In genomic region chr11:129280027-129280811, GRCh38 we compare ENCODE assay signal across 1 cellular context.
TF ChIP-seq lines count a peak whose summit lies in the region.

No MANE protein-coding gene starts in this region.

TF ChIP-seq in HEK293, 187 proteins besides CTCF, POLR2A, EP300 and RAD21 (continued from another document):
- TF ChIP-seq PRDM10 (tag by site-specific recombination; IDR thresholded peaks at IDR 0.05) (peak; percentile 98), ZNF10 (tag by site-specific recombination; IDR thresholded peaks at IDR 0.05) (no peak), ZNF274 (IDR thresholded peaks at IDR 0.05; ENCODE audit: low read length) (no peak), ZNF274 (tag by site-specific recombination; IDR thresholded peaks at IDR 0.05; ENCODE audit: borderline replicate concordance) (no peak), MZF1 (tag by site-specific recombination; IDR thresholded peaks at IDR 0.05; ENCODE audit: borderline replicate concordance) (no peak), ZNF529 (tag by site-specific recombination; IDR thresholded peaks at IDR 0.05; ENCODE audit: insufficient replicate concordance) (no peak), KLF9 (tag by site-specific recombination; IDR thresholded peaks at IDR 0.05; ENCODE audit: low read depth) (no peak), ZNF600 (tag by site-specific recombination; IDR thresholded peaks at IDR 0.05) (0 out of 2 replicates have a peak, but pooled peaks have one; percentile 3), REST (tag by site-specific recombination; IDR thresholded peaks at IDR 0.05) (peak; percentile 34; the same call in 1 of the 2 replicates), ZNF248 (tag by site-specific recombination; IDR thresholded peaks at IDR 0.05) (no peak), ZNF302 (tag by site-specific recombination; IDR thresholded peaks at IDR 0.05; ENCODE audit: low read depth) (no peak), RBAK (tag by site-specific recombination; IDR thresholded peaks at IDR 0.05) (no peak), SP2 (tag by site-specific recombination; IDR thresholded peaks at IDR 0.05) (no peak), HIC1 (tag by site-specific recombination; IDR thresholded peaks at IDR 0.05) (no peak), ZNF610 (tag by site-specific recombination; IDR thresholded peaks at IDR 0.05; ENCODE audit: borderline replicate concordance) (no peak), EGR2 (tag by site-specific recombination; IDR thresholded peaks at IDR 0.05; ENCODE audit: low read depth) (no peak), YY2 (tag by site-specific recombination; IDR thresholded peaks at IDR 0.05) (no peak)
- TF ChIP-seq, protein P1, sequence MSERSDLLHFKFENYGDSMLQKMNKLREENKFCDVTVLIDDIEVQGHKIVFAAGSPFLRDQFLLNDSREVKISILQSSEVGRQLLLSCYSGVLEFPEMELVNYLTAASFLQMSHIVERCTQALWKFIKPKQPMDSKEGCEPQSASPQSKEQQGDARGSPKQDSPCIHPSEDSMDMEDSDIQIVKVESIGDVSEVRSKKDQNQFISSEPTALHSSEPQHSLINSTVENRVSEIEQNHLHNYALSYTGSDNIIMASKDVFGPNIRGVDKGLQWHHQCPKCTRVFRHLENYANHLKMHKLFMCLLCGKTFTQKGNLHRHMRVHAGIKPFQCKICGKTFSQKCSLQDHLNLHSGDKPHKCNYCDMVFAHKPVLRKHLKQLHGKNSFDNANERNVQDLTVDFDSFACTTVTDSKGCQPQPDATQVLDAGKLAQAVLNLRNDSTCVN (tag by site-specific recombination; optimal IDR thresholded peaks at IDR 0.05), result peak; percentile 1
- TF ChIP-seq, protein P2, sequence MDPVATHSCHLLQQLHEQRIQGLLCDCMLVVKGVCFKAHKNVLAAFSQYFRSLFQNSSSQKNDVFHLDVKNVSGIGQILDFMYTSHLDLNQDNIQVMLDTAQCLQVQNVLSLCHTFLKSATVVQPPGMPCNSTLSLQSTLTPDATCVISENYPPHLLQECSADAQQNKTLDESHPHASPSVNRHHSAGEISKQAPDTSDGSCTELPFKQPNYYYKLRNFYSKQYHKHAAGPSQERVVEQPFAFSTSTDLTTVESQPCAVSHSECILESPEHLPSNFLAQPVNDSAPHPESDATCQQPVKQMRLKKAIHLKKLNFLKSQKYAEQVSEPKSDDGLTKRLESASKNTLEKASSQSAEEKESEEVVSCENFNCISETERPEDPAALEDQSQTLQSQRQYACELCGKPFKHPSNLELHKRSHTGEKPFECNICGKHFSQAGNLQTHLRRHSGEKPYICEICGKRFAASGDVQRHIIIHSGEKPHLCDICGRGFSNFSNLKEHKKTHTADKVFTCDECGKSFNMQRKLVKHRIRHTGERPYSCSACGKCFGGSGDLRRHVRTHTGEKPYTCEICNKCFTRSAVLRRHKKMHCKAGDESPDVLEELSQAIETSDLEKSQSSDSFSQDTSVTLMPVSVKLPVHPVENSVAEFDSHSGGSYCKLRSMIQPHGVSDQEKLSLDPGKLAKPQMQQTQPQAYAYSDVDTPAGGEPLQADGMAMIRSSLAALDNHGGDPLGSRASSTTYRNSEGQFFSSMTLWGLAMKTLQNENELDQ (tag by site-specific recombination; IDR thresholded peaks at IDR 0.05; ENCODE audit: low read depth), result no peak
- TF ChIP-seq, protein P3, sequence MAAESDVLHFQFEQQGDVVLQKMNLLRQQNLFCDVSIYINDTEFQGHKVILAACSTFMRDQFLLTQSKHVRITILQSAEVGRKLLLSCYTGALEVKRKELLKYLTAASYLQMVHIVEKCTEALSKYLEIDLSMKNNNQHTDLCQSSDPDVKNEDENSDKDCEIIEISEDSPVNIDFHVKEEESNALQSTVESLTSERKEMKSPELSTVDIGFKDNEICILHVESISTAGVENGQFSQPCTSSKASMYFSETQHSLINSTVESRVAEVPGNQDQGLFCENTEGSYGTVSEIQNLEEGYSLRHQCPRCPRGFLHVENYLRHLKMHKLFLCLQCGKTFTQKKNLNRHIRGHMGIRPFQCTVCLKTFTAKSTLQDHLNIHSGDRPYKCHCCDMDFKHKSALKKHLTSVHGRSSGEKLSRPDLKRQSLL (tag by site-specific recombination; IDR thresholded peaks at IDR 0.05), result no peak
